In genomic region chr2:235609746-235610145, GRCh38 we compare ENCODE assay signal across 13 cellular contexts.
DNase-seq lines count a peak whose midpoint lies in the region; TF ChIP-seq lines count a peak whose summit lies in the region.
"Had no signal": no experiment of that assay in that cellular context is flagged by ENCODE, and none has a peak within 500 bp of the region (broad histone marks: within the 10 kb centered on the region; RNA-seq: fewer than 3 reads in every experiment).

No MANE protein-coding gene starts in this region.

- no peak overlapping the region for H2BK5ac ChIP-seq in neuronal stem cell (ENCODE audit: low read length)

- H3K4me1 ChIP-seq in neuronal stem cell (ENCODE audit: control insufficient read depth in 2 of 2, insufficient read depth in 1 of 2, low read depth in 1 of 2, low read length in 2 of 2) = peaks cover 10 to 24% of the 10 kb centered on the region in 2 donors
- H3K4me1 ChIP-seq in CD4-positive, alpha-beta memory T cell (ENCODE audit: insufficient read depth, low read length) = no peaks in the 10 kb centered on the region
- H3K4me1 ChIP-seq: Caco-2 had no signal

- H3K27me3 ChIP-seq in dorsolateral prefrontal cortex = no peaks in the 10 kb centered on the region
- H3K27me3 ChIP-seq in neuronal stem cell (ENCODE audit: control insufficient read depth in 3 of 3, insufficient read depth in 3 of 3, low read depth in 1 of 3, low read length in 3 of 3) = no peaks in the 10 kb centered on the region
- no peaks in the 10 kb centered on the region for H3K27me3 ChIP-seq in CD4-positive, alpha-beta memory T cell (ENCODE audit: insufficient read depth, low read length)
- H3K27me3 ChIP-seq: BE2C had no signal

- no peak overlapping the region for H2BK15ac ChIP-seq in neuronal stem cell (ENCODE audit: low read length)

- H3K27ac Mint-ChIP-seq in CD4-positive, alpha-beta memory T cell = no peak overlapping the region

- H3K79me1 ChIP-seq in neuronal stem cell (ENCODE audit: low read depth, low read length) = peaks cover 10% of the 10 kb centered on the region

- H3K27me3 Mint-ChIP-seq in CD4-positive, alpha-beta memory T cell = peaks cover 12 to 15% of the 10 kb centered on the region in 2 donors
- H3K27me3 Mint-ChIP-seq: CD4-positive, CD25-positive, alpha-beta regulatory T cell had no signal

- H3K4ac ChIP-seq in neuronal stem cell (ENCODE audit: low read length) = no peak overlapping the region

- POLR2A ChIA-PET in CD4-positive, alpha-beta memory T cell (lab: Charles Lee; ENCODE audit: partially characterized antibody) = no interaction called here

- WGBS in neuronal stem cell (ENCODE audit: extremely low coverage in 2 of 2, insufficient read length in 2 of 2, insufficient replicate concordance in 1 of 2), 2 donors = no CpG with 5 or more reads among the region's 5 CpGs

- H3K9me3 ChIP-seq in neuronal stem cell (replicated peaks in 1 of 2; ENCODE audit: control insufficient read depth in 2 of 2, insufficient read depth in 1 of 2, low read depth in 1 of 2, low read length in 2 of 2) = no peaks in the 10 kb centered on the region
- H3K9me3 ChIP-seq in CD4-positive, alpha-beta memory T cell (ENCODE audit: control insufficient read depth in 1 of 2, low read length in 2 of 2) = no peaks in the 10 kb centered on the region
- H3K9me3 ChIP-seq: BE2C, Caco-2 had no signal

- no peak overlapping the region for H3K4me2 ChIP-seq in neuronal stem cell (ENCODE audit: insufficient read depth, low read length, poor library complexity, severe bottlenecking)

- no peaks in the 10 kb centered on the region for H3K36me3 ChIP-seq in neuronal stem cell (replicated peaks in 1 of 2; ENCODE audit: control insufficient read depth in 2 of 2, insufficient read depth in 2 of 2, low read length in 2 of 2)
- no peaks in the 10 kb centered on the region for H3K36me3 ChIP-seq in CD4-positive, alpha-beta memory T cell (ENCODE audit: insufficient read depth, low read length)
- H3K36me3 ChIP-seq: BE2C had no signal

- DNase-seq in RPMI8226 = peak; percentile 77
- no peak for DNase-seq in dorsolateral prefrontal cortex
- DNase-seq in neuronal stem cell (ENCODE audit: low spot score) = no peak
- DNase-seq in NCI-H1694 (lab: John Stamatoyannopoulos, UW) = no peak
- DNase-seq in CD4-positive, alpha-beta memory T cell = no peak
- no peak for DNase-seq in NCI-H128 (lab: John Stamatoyannopoulos, UW; ENCODE audit: unreplicated experiment)
- DNase-seq: ACHN; BE2C; C1 segment of cervical spinal cord; Caco-2; CD4-positive, CD25-positive, alpha-beta regulatory T cell; GDM1; HCEC 1CT had no signal

- H2BK12ac ChIP-seq in neuronal stem cell (ENCODE audit: low read length) = no peak overlapping the region

- CTCF ChIA-PET in CD4-positive, alpha-beta memory T cell (lab: Charles Lee; ENCODE audit: partially characterized antibody) = interaction anchor here (1.3 to 1.4 kb wide), 2 partner anchors 15 to 17 kb away, joined by 4 to 7 read pairs; no protein-coding TSS in a partner anchor

- peaks cover 0 to 2% (median 0%) of the 10 kb centered on the region in 8 donors for H3K9me3 Mint-ChIP-seq in CD4-positive, alpha-beta memory T cell

- H3K4me3 Mint-ChIP-seq in CD4-positive, alpha-beta memory T cell = no peak overlapping the region
- H3K4me3 Mint-ChIP-seq: CD4-positive, CD25-positive, alpha-beta regulatory T cell had no signal

- no peak overlapping the region for H2AK5ac ChIP-seq in neuronal stem cell (ENCODE audit: low read depth, low read length)

- peaks cover 0 to 2% (median 0%) of the 10 kb centered on the region in 4 donors for H3K4me1 Mint-ChIP-seq in CD4-positive, alpha-beta memory T cell
- H3K4me1 Mint-ChIP-seq: CD4-positive, CD25-positive, alpha-beta regulatory T cell had no signal

- no peak for TF ChIP-seq CTCF in dorsolateral prefrontal cortex (IDR thresholded peaks at IDR 0.05 in 54 of 56, conservative IDR thresholded peaks at IDR 0.05 in 2 of 56; ENCODE audit: low read depth in 1 of 56, partially characterized antibody in 56 of 56)

- H3K36me3 Mint-ChIP-seq in CD4-positive, alpha-beta memory T cell = no peaks in the 10 kb centered on the region
- H3K36me3 Mint-ChIP-seq: CD4-positive, CD25-positive, alpha-beta regulatory T cell had no signal

- no peak overlapping the region for H3K23ac ChIP-seq in neuronal stem cell (ENCODE audit: low read depth, low read length, poor library complexity)

- intact Hi-C loops in dorsolateral prefrontal cortex (cut with DNase I) = loop anchor here in 1 of 2 donors (5.0 kb wide), 1 partner anchor 58 kb away; no protein-coding TSS in a partner anchor
- intact Hi-C loops in CD4-positive, alpha-beta memory T cell (cut with micrococcal nuclease) = no loop called here

- no peak overlapping the region for H3K18ac ChIP-seq in neuronal stem cell (ENCODE audit: low read length)

- H2BK120ac ChIP-seq in neuronal stem cell (ENCODE audit: low read depth, low read length) = no peak overlapping the region

- peak overlapping the region; percentile 83 for H4K8ac ChIP-seq in neuronal stem cell (ENCODE audit: low read depth, low read length)

- no peak overlapping the region for H4K91ac ChIP-seq in neuronal stem cell (ENCODE audit: low read depth, low read length, poor library complexity)

- H3K4me3 ChIP-seq in dorsolateral prefrontal cortex (no peak overlapping the region), neuronal stem cell (ENCODE audit: low read length in 2 of 2) (no peak overlapping the region)
- H3K4me3 ChIP-seq in CD4-positive, alpha-beta memory T cell (ENCODE audit: low read length in 2 of 2) = no peak overlapping the region

- H3K27ac ChIP-seq in dorsolateral prefrontal cortex (peak overlapping the region; percentile 33 to 99 (median 92)), neuronal stem cell (replicated peaks; ENCODE audit: low read length) (no peak overlapping the region)
- H3K27ac ChIP-seq in CD4-positive, alpha-beta memory T cell (ENCODE audit: low read depth, low read length) = no peak overlapping the region

- no peak overlapping the region for H3K14ac ChIP-seq in neuronal stem cell (ENCODE audit: low read length)

- no peak overlapping the region for H2AFZ ChIP-seq in neuronal stem cell (ENCODE audit: low read length)

- no peak overlapping the region for H3K9ac ChIP-seq in neuronal stem cell (ENCODE audit: low read depth, low read length, poor library complexity)

Comparison
In these comparisons a context has a peak if more than half of its experiments do, and no peak if none do; other contexts are left out.
1. H3K27ac ChIP-seq: peak in dorsolateral prefrontal cortex (59 of 59); none in neuronal stem cell (single experiment) and CD4-positive, alpha-beta memory T cell (single experiment).